Comparison of ENCODE assay signal across 1 cellular context in the genomic region with DNA sequence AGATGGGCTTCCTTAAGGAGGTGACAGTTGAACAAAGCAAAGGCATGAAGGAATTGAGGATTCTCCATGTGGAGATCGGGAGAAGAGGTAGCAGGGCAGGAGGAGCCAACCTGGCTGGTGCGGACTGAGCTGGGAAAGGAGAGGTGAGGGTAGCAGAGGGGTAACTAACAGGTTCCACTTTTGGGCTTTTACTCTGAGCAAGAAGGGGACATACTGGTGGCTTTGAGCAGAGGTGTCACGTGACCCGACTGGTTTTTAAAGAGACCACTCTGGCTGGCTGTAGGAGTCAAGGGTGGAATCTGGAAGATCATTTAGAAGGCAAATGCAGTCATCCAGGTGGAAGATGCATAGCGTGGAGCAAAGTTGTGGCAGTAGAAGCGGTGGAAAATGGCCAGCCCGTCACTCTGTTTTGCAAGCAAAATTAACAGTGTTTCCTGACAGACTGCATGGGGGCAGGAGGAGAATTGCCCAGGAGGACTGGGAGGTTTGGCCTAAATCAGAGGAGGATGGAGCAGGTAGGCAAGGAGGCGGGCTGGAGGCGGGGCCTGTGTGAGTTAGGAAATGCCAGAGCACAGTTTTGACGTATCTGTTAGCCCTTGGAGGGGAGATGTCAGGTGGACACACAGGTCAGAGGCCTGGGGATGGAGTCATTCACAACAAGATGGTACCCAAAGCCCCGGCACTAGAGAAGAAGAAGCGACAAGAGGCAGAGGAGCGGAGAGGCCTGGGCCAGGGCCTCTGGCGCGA.
TF ChIP-seq lines count a peak whose summit lies in the region.

No MANE protein-coding gene starts in this region.

TF ChIP-seq in GM23338, 12 proteins besides CTCF, POLR2A, EP300 and RAD21 (continued from another document):
- TF ChIP-seq, protein P1, sequence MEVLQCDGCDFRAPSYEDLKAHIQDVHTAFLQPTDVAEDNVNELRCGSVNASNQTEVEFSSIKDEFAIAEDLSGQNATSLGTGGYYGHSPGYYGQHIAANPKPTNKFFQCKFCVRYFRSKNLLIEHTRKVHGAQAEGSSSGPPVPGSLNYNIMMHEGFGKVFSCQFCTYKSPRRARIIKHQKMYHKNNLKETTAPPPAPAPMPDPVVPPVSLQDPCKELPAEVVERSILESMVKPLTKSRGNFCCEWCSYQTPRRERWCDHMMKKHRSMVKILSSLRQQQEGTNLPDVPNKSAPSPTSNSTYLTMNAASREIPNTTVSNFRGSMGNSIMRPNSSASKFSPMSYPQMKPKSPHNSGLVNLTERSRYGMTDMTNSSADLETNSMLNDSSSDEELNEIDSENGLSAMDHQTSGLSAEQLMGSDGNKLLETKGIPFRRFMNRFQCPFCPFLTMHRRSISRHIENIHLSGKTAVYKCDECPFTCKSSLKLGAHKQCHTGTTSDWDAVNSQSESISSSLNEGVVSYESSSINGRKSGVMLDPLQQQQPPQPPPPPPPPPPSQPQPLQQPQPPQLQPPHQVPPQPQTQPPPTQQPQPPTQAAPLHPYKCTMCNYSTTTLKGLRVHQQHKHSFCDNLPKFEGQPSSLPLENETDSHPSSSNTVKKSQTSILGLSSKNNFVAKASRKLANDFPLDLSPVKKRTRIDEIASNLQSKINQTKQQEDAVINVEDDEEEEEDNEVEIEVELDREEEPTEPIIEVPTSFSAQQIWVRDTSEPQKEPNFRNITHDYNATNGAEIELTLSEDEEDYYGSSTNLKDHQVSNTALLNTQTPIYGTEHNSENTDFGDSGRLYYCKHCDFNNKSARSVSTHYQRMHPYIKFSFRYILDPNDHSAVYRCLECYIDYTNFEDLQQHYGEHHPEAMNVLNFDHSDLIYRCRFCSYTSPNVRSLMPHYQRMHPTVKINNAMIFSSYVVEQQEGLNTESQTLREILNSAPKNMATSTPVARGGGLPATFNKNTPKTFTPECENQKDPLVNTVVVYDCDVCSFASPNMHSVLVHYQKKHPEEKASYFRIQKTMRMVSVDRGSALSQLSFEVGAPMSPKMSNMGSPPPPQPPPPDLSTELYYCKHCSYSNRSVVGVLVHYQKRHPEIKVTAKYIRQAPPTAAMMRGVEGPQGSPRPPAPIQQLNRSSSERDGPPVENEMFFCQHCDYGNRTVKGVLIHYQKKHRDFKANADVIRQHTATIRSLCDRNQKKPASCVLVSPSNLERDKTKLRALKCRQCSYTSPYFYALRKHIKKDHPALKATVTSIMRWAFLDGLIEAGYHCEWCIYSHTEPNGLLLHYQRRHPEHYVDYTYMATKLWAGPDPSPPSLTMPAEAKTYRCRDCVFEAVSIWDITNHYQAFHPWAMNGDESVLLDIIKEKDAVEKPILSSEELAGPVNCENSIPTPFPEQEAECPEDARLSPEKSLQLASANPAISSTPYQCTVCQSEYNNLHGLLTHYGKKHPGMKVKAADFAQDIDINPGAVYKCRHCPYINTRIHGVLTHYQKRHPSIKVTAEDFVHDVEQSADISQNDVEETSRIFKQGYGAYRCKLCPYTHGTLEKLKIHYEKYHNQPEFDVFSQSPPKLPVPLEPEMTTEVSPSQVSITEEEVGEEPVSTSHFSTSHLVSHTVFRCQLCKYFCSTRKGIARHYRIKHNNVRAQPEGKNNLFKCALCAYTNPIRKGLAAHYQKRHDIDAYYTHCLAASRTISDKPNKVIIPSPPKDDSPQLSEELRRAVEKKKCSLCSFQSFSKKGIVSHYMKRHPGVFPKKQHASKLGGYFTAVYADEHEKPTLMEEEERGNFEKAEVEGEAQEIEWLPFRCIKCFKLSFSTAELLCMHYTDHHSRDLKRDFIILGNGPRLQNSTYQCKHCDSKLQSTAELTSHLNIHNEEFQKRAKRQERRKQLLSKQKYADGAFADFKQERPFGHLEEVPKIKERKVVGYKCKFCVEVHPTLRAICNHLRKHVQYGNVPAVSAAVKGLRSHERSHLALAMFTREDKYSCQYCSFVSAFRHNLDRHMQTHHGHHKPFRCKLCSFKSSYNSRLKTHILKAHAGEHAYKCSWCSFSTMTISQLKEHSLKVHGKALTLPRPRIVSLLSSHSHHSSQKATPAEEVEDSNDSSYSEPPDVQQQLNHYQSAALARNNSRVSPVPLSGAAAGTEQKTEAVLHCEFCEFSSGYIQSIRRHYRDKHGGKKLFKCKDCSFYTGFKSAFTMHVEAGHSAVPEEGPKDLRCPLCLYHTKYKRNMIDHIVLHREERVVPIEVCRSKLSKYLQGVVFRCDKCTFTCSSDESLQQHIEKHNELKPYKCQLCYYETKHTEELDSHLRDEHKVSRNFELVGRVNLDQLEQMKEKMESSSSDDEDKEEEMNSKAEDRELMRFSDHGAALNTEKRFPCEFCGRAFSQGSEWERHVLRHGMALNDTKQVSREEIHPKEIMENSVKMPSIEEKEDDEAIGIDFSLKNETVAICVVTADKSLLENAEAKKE (CRISPR knock-in tag; IDR thresholded peaks at IDR 0.05) = no peak
- TF ChIP-seq EZH2phosphoT487 (IDR thresholded peaks at IDR 0.05; ENCODE audit: unreplicated experiment) = no peak
